ENCODE assay signal across 11 cellular contexts in the genomic region with DNA sequence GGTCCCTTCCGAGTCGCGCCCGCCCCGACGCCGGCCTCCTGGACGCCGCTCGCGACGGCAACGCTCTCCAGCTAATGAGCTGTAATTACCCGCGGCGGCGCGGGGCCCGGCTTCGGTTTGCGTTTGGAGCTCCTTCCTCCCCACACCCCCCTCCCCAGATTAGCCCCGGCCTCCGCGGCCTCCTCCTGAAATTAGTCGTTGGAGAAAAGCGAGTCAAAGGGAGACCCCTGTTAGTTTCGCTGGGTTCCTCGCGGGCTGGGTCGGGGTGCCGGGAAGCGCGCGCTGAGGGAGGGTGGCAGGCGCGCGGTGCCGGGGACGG. TPM values are rescaled to one million over a fixed set of nuclear protein-coding genes. Genes with fewer than 3 reads are reported as not detected.
DNase-seq lines count a peak whose midpoint lies in the region; ATAC-seq, FAIRE-seq and TF ChIP-seq lines count a peak whose summit lies in the region.
"Had no signal": no experiment of that assay in that cellular context is flagged by ENCODE, and none has a peak within 500 bp of the region (broad histone marks: within the 10 kb centered on the region; RNA-seq: fewer than 3 reads in every experiment).

No MANE protein-coding gene starts in this region.

- H3K9ac ChIP-seq in neural cell (ENCODE audit: low read length), result no peak overlapping the region
- H3K9ac ChIP-seq: BLaER1 had no signal

- H3K4me2 ChIP-seq in neural cell (ENCODE audit: low read length), result no peak overlapping the region
- H3K4me2 ChIP-seq: BLaER1 had no signal

- ATAC-seq in HG03520 (IDR thresholded peaks at IDR 0.05; ENCODE audit: unreplicated experiment), result no peak

- no peak for TF ChIP-seq RAD21 in neural cell (conservative IDR thresholded peaks at IDR 0.05)

- H3K4me1 ChIP-seq in left ventricle myocardium inferior (peaks cover 45% of the 10 kb centered on the region), uterus (peaks cover 0 to 6% of the 10 kb centered on the region in 2 donors)

- peak overlapping the region; percentile 91 for H3K27ac ChIP-seq in left ventricle myocardium inferior (replicated peaks)
- no peak overlapping the region for H3K27ac ChIP-seq in neural cell (ENCODE audit: low read length)
- H3K27ac ChIP-seq in uterus, result peak overlapping the region; percentile 29 to 89
- H3K27ac ChIP-seq: BLaER1 had no signal

- intact Hi-C loops in left ventricle myocardium inferior (cut with micrococcal nuclease), result no loop called here
- intact Hi-C loops in cardiac septum (cut with DNase I), result loop anchor here (10.0 kb wide), 1 partner anchor 410 kb away; no protein-coding TSS in a partner anchor
- intact Hi-C loops in uterus (cut with DNase I; ENCODE audit: low total_unique reads), result no loop called here

- H3K79me2 ChIP-seq in neural cell (replicated peaks; ENCODE audit: insufficient read depth, low read length), result no peaks in the 10 kb centered on the region

- H3K36me3 ChIP-seq in left ventricle myocardium inferior (no peaks in the 10 kb centered on the region), neural cell (ENCODE audit: insufficient read depth, low read length) (no peaks in the 10 kb centered on the region), uterus (no peaks in the 10 kb centered on the region)
- H3K36me3 ChIP-seq: BLaER1 had no signal

- no peaks in the 10 kb centered on the region for H4K20me1 ChIP-seq in neural cell (ENCODE audit: insufficient read depth)

- no peak for TF ChIP-seq EP300 in neural cell (conservative IDR thresholded peaks at IDR 0.05; ENCODE audit: poor library complexity, severe bottlenecking)

- H3K4me3 ChIP-seq in left ventricle myocardium inferior, result peak overlapping the region; percentile 77
- H3K4me3 ChIP-seq in epithelial cell of esophagus (ENCODE audit: low read length), result peak overlapping the region; percentile 72
- H3K4me3 ChIP-seq in neural cell (ENCODE audit: low read length), result no peak overlapping the region
- H3K4me3 ChIP-seq in uterus, result peak overlapping the region in 1 of 2 donors; percentile 12
- H3K4me3 ChIP-seq: BLaER1 had no signal

- no peak for FAIRE-seq in H54 (lab: Jason Lieb, UNC)
- FAIRE-seq: GM19239 had no signal

- H2AFZ ChIP-seq in neural cell (ENCODE audit: low read depth, low read length), result no peak overlapping the region

- H3K9me3 ChIP-seq in left ventricle myocardium inferior (replicated peaks) (no peaks in the 10 kb centered on the region), neural cell (ENCODE audit: low read length) (no peaks in the 10 kb centered on the region), uterus (no peaks in the 10 kb centered on the region)

- H3K9me2 ChIP-seq in neural cell (ENCODE audit: insufficient read depth, low read length), result no peaks in the 10 kb centered on the region

- H3K27me3 ChIP-seq in left ventricle myocardium inferior (ENCODE audit: low read depth) (peaks cover 92% of the 10 kb centered on the region), neural cell (ENCODE audit: insufficient read depth, low read depth, low read length) (peaks cover 93% of the 10 kb centered on the region), uterus (peaks cover 24 to 37% of the 10 kb centered on the region in 2 donors)

- TF ChIP-seq CTCF in left ventricle myocardium inferior (IDR thresholded peaks at IDR 0.05; ENCODE audit: borderline replicate concordance) (no peak), epithelial cell of esophagus (IDR thresholded peaks at IDR 0.05; ENCODE audit: insufficient read depth, low read depth, low read length, missing control alignments) (no peak), neural cell (IDR thresholded peaks at IDR 0.05; ENCODE audit: poor library complexity, severe bottlenecking) (no peak), uterus (IDR thresholded peaks at IDR 0.05) (no peak)

- TF ChIP-seq POLR2A in uterus (IDR thresholded peaks at IDR 0.05) (no peak), H54 (IDR thresholded peaks at IDR 0.05; ENCODE audit: low read depth, low read length) (no peak)

- DNase-seq in left ventricle myocardium inferior, result no peak
- DNase-seq in cardiac septum (ENCODE audit: low spot score), result no peak
- DNase-seq in epithelial cell of esophagus (ENCODE audit: low read depth), result no peak
- no peak for DNase-seq in uterus
- no peak for DNase-seq in activated CD4-positive, alpha-beta T cell treated with anti-CD3 and anti-CD28 coated beads for 4 hours
- DNase-seq in H54 (ENCODE audit: insufficient read length, low spot score), result no peak
- DNase-seq: NCI-H1105 treated with DMSO at 0.1 percent for 48 hours had no signal

- no peaks in the 10 kb centered on the region for H3F3A ChIP-seq in neural cell (ENCODE audit: insufficient read depth, low read length, poor library complexity, severe bottlenecking)

TF ChIP-seq in neural cell, 6 proteins besides CTCF, POLR2A, EP300 and RAD21:
- TF ChIP-seq MXI1 (conservative IDR thresholded peaks at IDR 0.05; ENCODE audit: poor library complexity, severe bottlenecking) (no peak), TAF1 (IDR thresholded peaks at IDR 0.05; ENCODE audit: low read depth) (no peak), EZH2 (IDR thresholded peaks at IDR 0.05; ENCODE audit: borderline replicate concordance, insufficient read depth, low read length, poor library complexity, severe bottlenecking) (peak; percentile 81), SMC3 (conservative IDR thresholded peaks at IDR 0.05; ENCODE audit: poor library complexity) (no peak)
- TF ChIP-seq, protein P1, sequence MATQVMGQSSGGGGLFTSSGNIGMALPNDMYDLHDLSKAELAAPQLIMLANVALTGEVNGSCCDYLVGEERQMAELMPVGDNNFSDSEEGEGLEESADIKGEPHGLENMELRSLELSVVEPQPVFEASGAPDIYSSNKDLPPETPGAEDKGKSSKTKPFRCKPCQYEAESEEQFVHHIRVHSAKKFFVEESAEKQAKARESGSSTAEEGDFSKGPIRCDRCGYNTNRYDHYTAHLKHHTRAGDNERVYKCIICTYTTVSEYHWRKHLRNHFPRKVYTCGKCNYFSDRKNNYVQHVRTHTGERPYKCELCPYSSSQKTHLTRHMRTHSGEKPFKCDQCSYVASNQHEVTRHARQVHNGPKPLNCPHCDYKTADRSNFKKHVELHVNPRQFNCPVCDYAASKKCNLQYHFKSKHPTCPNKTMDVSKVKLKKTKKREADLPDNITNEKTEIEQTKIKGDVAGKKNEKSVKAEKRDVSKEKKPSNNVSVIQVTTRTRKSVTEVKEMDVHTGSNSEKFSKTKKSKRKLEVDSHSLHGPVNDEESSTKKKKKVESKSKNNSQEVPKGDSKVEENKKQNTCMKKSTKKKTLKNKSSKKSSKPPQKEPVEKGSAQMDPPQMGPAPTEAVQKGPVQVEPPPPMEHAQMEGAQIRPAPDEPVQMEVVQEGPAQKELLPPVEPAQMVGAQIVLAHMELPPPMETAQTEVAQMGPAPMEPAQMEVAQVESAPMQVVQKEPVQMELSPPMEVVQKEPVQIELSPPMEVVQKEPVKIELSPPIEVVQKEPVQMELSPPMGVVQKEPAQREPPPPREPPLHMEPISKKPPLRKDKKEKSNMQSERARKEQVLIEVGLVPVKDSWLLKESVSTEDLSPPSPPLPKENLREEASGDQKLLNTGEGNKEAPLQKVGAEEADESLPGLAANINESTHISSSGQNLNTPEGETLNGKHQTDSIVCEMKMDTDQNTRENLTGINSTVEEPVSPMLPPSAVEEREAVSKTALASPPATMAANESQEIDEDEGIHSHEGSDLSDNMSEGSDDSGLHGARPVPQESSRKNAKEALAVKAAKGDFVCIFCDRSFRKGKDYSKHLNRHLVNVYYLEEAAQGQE (IDR thresholded peaks at IDR 0.05; ENCODE audit: borderline replicate concordance), result no peak

RNA-seq across cellular contexts. Expression of a gene that starts 4.7 kb away (rescaled TPM):
- total RNA-seq in left ventricle myocardium inferior (7.1 TPM), cardiac septum (6.4 TPM), uterus (10 to 100 TPM in 1 of 4 donors, 1 to 10 TPM in 3; 1.8 to 15.2 (median 5.1) TPM)
- polyA plus RNA-seq in neural cell, result 0.09 TPM in 1 of 2 replicates, not detected in the other
- not detected in 2 replicates for polyA minus RNA-seq in neural cell
